ENCODE assay signal across 6 cellular contexts in the genomic region with DNA sequence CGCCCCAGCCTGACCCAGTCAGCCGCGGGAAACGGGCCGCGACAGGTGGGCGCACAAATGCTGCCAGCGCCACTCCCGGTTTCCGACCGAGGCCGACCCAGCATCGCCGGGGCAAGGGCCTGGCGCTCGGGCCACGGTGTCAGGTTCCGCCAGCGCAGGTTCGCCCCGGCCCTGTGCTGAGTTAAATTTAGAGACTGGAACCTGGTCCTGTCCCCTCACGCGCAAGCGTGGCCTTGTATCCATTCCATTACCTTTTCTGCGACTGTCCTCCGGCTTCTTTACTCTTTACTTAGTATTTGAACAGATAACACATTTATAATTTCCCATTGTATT. TPM values are rescaled to one million over a fixed set of nuclear protein-coding genes. Genes with fewer than 3 reads are reported as not detected.
DNase-seq lines count a peak whose midpoint lies in the region; ATAC-seq and TF ChIP-seq lines count a peak whose summit lies in the region.

No MANE protein-coding gene starts in this region.

- TF ChIP-seq CTCF in astrocyte of the cerebellum (IDR thresholded peaks at IDR 0.05; ENCODE audit: low read depth, low read length, missing control alignments): no peak

- ATAC-seq in naive B cell (ENCODE audit: low read depth in 2 of 2) (no peak), GM21526 (IDR thresholded peaks at IDR 0.05; ENCODE audit: low FRiP score, unreplicated experiment) (no peak)

- peak overlapping the region; percentile 86 to 98 (median 94) for H3K4me3 Mint-ChIP-seq in naive B cell

- peak overlapping the region; percentile 54 for H3K4me3 ChIP-seq in astrocyte of the cerebellum (ENCODE audit: low read depth, low read length)

- peak overlapping the region in 4 of 6 donors; percentile 98 to 100 (median 99) for H3K27ac Mint-ChIP-seq in naive B cell

- DNase-seq in G401 (ENCODE audit: low spot score) (peak; percentile 54), astrocyte of the cerebellum (ENCODE audit: low read depth) (no peak), naive B cell (no peak), HUDEP-2 (lab: John Stamatoyannopoulos, UW; ENCODE audit: unreplicated experiment in 76 of 76) (no peak), hypothalamus (lab: John Stamatoyannopoulos, UW) (no peak)

- H3K9me3 Mint-ChIP-seq in naive B cell: peaks cover 0 to 10% (median 4%) of the 10 kb centered on the region in 7 donors

- H3K27me3 Mint-ChIP-seq in naive B cell: peaks cover 20 to 34% (median 30%) of the 10 kb centered on the region in 3 donors

- peaks cover 31 to 43% (median 38%) of the 10 kb centered on the region in 3 donors for H3K4me1 Mint-ChIP-seq in naive B cell

- peaks cover 4 to 8% of the 10 kb centered on the region in 2 donors for H3K36me3 Mint-ChIP-seq in naive B cell

- in situ Hi-C loops in G401 (cut with HindIII; ENCODE audit: low sequenced_read_pairs): no loop called here
- in situ Hi-C loops in astrocyte of the cerebellum (cut with HindIII; ENCODE audit: low sequenced_read_pairs): no loop called here

RNA-seq across cellular contexts. Expression of a gene that starts 0.4 kb away (rescaled TPM):
- total RNA-seq in G401 (2014; rRNA removed; shearing (Covaris generic)): 3.9 and 5.1 TPM in 2 replicates
- polyA plus RNA-seq in naive B cell (ENCODE audit: low read depth in 6 of 6): under 1 TPM in 3 of 6 donors, not detected in 3; 0.09 to 0.27 (median 0.24) TPM

RNA-seq across cellular contexts. Expression of a gene that starts 17.7 kb away (rescaled TPM):
- 23.0 and 27.3 TPM in 2 replicates for total RNA-seq in G401 (2014; rRNA removed; shearing (Covaris generic))
- polyA plus RNA-seq in naive B cell (ENCODE audit: low read depth in 6 of 6): 1 to 10 TPM in 3 of 6 donors, under 1 TPM in 3; 0.40 to 1.6 (median 1.0) TPM

RNA-seq across cellular contexts. Expression of a gene that starts 38.3 kb away (rescaled TPM):
- total RNA-seq in G401 (2014; rRNA removed; shearing (Covaris generic)): 4,601 and 5,352 TPM in 2 replicates
- polyA plus RNA-seq in naive B cell (ENCODE audit: low read depth in 6 of 6): 1,000 to 10,000 TPM; 2,383 to 2,887 (median 2,526) TPM

RNA-seq across cellular contexts. Expression of a gene that starts 55.6 kb away (rescaled TPM):
- 2.5 and 3.6 TPM in 2 replicates for total RNA-seq in G401 (2014; rRNA removed; shearing (Covaris generic))
- polyA plus RNA-seq in naive B cell (ENCODE audit: low read depth in 6 of 6): 10 to 100 TPM in 5 of 6 donors, 1 to 10 TPM in 1; 6.4 to 35.1 (median 27.7) TPM

RNA-seq across cellular contexts. Expression of a gene that starts 58.0 kb away (rescaled TPM):
- total RNA-seq in G401 (2014; rRNA removed; shearing (Covaris generic)): not detected in 2 replicates
- not detected for polyA plus RNA-seq in naive B cell (ENCODE audit: low read depth in 6 of 6)
